8 cellular contexts compared by ENCODE assay signal in genomic region chr3:124887177-124887995, GRCh38. TPM values are rescaled to one million over a fixed set of nuclear protein-coding genes. Genes with fewer than 3 reads are reported as not detected.
DNase-seq lines count a peak whose midpoint lies in the region; ATAC-seq and TF ChIP-seq lines count a peak whose summit lies in the region.

Gene ITGB5 (minus strand): TSS chr3:124887365. CDS start chr3:124887000, 365 bp downstream.

- CTCF ChIA-PET in activated CD4-positive, alpha-beta T cell treated with anti-CD3 and anti-CD28 coated beads for 36 hours (lab: Charles Lee), result interaction anchor here (0.7 to 1.5 kb wide), 3 partner anchors 14 to 128 kb away, joined by 3 read pairs; no protein-coding TSS in a partner anchor

- H3K27ac Mint-ChIP-seq in activated CD4-positive, alpha-beta T cell treated with anti-CD3 and anti-CD28 coated beads for 36 hours, result no peak within 1 kb of the TSS
- no peak within 1 kb of the TSS for H3K27ac Mint-ChIP-seq in activated naive CD4-positive, alpha-beta T cell treated with anti-CD3 and anti-CD28 coated beads, Interleukin-2, amount 50 U/mL, for 72 hours
- no peak within 1 kb of the TSS for H3K27ac Mint-ChIP-seq in neural crest cell (ENCODE audit: unreplicated experiment)

- ATAC-seq in activated CD4-positive, alpha-beta T cell treated with anti-CD3 and anti-CD28 coated beads for 36 hours, result peak; percentile 77
- peak; percentile 72 for ATAC-seq in HG02798 (IDR thresholded peaks at IDR 0.05; ENCODE audit: poor library complexity, unreplicated experiment)
- peak; percentile 80 to 84 for ATAC-seq in activated naive CD4-positive, alpha-beta T cell treated with anti-CD3 and anti-CD28 coated beads, Interleukin-2, amount 50 U/mL, for 72 hours

- WGBS in urinary bladder, result 3% methylated on average over 79 of the region's 79 CpGs

- H3K36me3 ChIP-seq in urinary bladder (ENCODE audit: insufficient read depth), result no peaks in the 10 kb centered on the region

- peaks cover 40% of the 10 kb centered on the region for H3K27me3 Mint-ChIP-seq in activated CD4-positive, alpha-beta T cell treated with anti-CD3 and anti-CD28 coated beads for 36 hours
- H3K27me3 Mint-ChIP-seq in neural crest cell (ENCODE audit: low read depth), result peaks cover 14% of the 10 kb centered on the region

- H3K4me3 Mint-ChIP-seq in activated CD4-positive, alpha-beta T cell treated with anti-CD3 and anti-CD28 coated beads for 36 hours, result peak within 1 kb of the TSS; percentile 44
- H3K4me3 Mint-ChIP-seq in neural crest cell, result peak within 1 kb of the TSS; percentile 95

- POLR2A ChIA-PET in activated CD4-positive, alpha-beta T cell treated with anti-CD3 and anti-CD28 coated beads for 36 hours (lab: Charles Lee), result no interaction called here

- H3K9me3 Mint-ChIP-seq in activated CD4-positive, alpha-beta T cell treated with anti-CD3 and anti-CD28 coated beads for 36 hours (ENCODE audit: low read depth), result no peaks in the 10 kb centered on the region
- no peaks in the 10 kb centered on the region for H3K9me3 Mint-ChIP-seq in activated naive CD4-positive, alpha-beta T cell treated with anti-CD3 and anti-CD28 coated beads, Interleukin-2, amount 50 U/mL, for 72 hours
- H3K9me3 Mint-ChIP-seq in neural crest cell, result no peaks in the 10 kb centered on the region

- no peaks in the 10 kb centered on the region for H3K4me1 ChIP-seq in urinary bladder (ENCODE audit: insufficient read depth)

- peak within 1 kb of the TSS; percentile 57 for H3K27ac ChIP-seq in urinary bladder (ENCODE audit: low read depth)

- TF ChIP-seq CTCF in neural crest cell (conservative IDR thresholded peaks at IDR 0.05), result no peak

- no peaks in the 10 kb centered on the region for H3K36me3 Mint-ChIP-seq in activated CD4-positive, alpha-beta T cell treated with anti-CD3 and anti-CD28 coated beads for 36 hours (ENCODE audit: low read depth)
- H3K36me3 Mint-ChIP-seq in activated naive CD4-positive, alpha-beta T cell treated with anti-CD3 and anti-CD28 coated beads, Interleukin-2, amount 50 U/mL, for 72 hours, result no peaks in the 10 kb centered on the region
- H3K36me3 Mint-ChIP-seq in neural crest cell (ENCODE audit: low read depth), result no peaks in the 10 kb centered on the region

- intact Hi-C loops in activated CD4-positive, alpha-beta T cell treated with anti-CD3 and anti-CD28 coated beads for 36 hours (cut with DNase I, micrococcal nuclease), result no loop called here

- H3K4me3 ChIP-seq in urinary bladder (ENCODE audit: low read depth, low read length), result peak within 1 kb of the TSS; percentile 82

- no peaks in the 10 kb centered on the region for H3K4me1 Mint-ChIP-seq in activated CD4-positive, alpha-beta T cell treated with anti-CD3 and anti-CD28 coated beads for 36 hours
- H3K4me1 Mint-ChIP-seq in neural crest cell, result peaks cover 46% of the 10 kb centered on the region

- peak; percentile 61 for DNase-seq in activated CD4-positive, alpha-beta T cell treated with anti-CD3 and anti-CD28 coated beads for 36 hours
- DNase-seq in activated CD4-positive, alpha-beta T cell treated with anti-CD3 and anti-CD28 coated beads, Interleukin-2, amount 50 U/mL, for 4 hours, result no peak
- DNase-seq in NCI-H69 (lab: John Stamatoyannopoulos, UW) (peak; percentile 58), germinal center (ENCODE audit: low spot score) (peak; percentile 36), neural crest cell (ENCODE audit: low read depth, low spot score) (peak; percentile 69)
- DNase-seq in activated naive CD4-positive, alpha-beta T cell treated with anti-CD3 and anti-CD28 coated beads, Interleukin-2, amount 50 U/mL, for 72 hours (ENCODE audit: low spot score in 2 of 2), result peak; percentile 50 to 57

RNA-seq across cellular contexts. Expression of gene ITGB5, which starts in this region (rescaled TPM):
- total RNA-seq in activated CD4-positive, alpha-beta T cell treated with anti-CD3 and anti-CD28 coated beads for 36 hours, result under 1 TPM; 0.57 to 0.72 TPM
- 1 to 10 TPM in 1 of 2 donors, under 1 TPM in 1; 0.37 to 1.5 TPM for total RNA-seq in activated naive CD4-positive, alpha-beta T cell treated with anti-CD3 and anti-CD28 coated beads, Interleukin-2, amount 50 U/mL, for 72 hours
- total RNA-seq in neural crest cell (66.1 and 81.9 TPM in 2 replicates), urinary bladder (32.9 TPM)
- polyA plus RNA-seq in urinary bladder, result 77.2 TPM

Comparison
In these comparisons a context has a peak if more than half of its experiments do, and no peak if none do; other contexts are left out.
1. RNA of gene ITGB5 (total RNA-seq): 66.1 to 81.9 TPM in neural crest cell and 32.9 TPM in urinary bladder (single experiment); 0.37 to 1.5 TPM in activated naive CD4-positive, alpha-beta T cell treated with anti-CD3 and anti-CD28 coated beads, Interleukin-2, amount 50 U/mL, for 72 hours and 0.57 to 0.72 TPM in activated CD4-positive, alpha-beta T cell treated with anti-CD3 and anti-CD28 coated beads for 36 hours; every median in the first group is over 10 times any median in the second.
2. Peak in DNase-seq and ATAC-seq in activated CD4-positive, alpha-beta T cell treated with anti-CD3 and anti-CD28 coated beads for 36 hours; RNA of the gene not detected or under 1 TPM.
3. DNase-seq: peak in NCI-H69 (single experiment), activated naive CD4-positive, alpha-beta T cell treated with anti-CD3 and anti-CD28 coated beads, Interleukin-2, amount 50 U/mL, for 72 hours (2 of 2), germinal center (single experiment) and neural crest cell (single experiment); none in activated CD4-positive, alpha-beta T cell treated with anti-CD3 and anti-CD28 coated beads, Interleukin-2, amount 50 U/mL, for 4 hours (0 of 2).
4. Peak in every context shown above with its lines, with median percentiles within 50 percentile points of each other: ATAC-seq.